15 cellular contexts compared by ENCODE assay signal in the genomic region with DNA sequence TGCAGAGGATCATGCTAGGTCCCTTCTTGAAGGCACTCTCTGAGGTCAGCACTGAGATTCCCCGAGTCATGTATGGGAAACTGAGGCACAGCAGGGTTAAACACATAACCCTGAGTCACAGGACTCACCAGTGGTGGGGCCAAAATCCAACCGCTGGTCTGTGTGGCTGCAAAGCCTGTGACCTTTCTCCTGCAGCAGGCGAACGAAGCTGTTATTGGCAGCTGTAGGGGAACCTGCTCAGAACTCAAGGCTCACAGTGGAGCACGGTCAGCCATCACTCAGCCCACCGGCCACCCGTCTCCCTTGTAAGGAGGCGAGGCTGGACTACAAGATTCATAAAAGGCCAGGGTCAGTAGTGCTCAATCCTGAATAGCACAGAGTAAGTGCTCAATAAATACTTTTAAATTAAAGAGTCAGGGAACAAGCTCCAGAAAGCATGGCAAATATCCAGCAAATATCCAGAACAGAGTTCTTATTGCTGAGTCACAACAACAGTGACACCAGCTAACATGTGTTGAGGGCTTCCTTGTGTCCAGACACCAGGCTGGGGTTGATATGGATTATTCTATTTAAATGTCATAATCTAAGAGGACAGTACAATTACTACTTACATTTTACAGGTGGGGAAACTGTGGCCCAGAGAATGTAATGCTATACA.
"Had no signal": no experiment of that assay in that cellular context is flagged by ENCODE, and none has a peak within 500 bp of the region (broad histone marks: within the 10 kb centered on the region; RNA-seq: fewer than 3 reads in every experiment).

No MANE protein-coding gene starts in this region.

- H3K27ac ChIP-seq: cardiac muscle cell, gastrocnemius medialis, heart left ventricle, left ventricle myocardium inferior, prostate gland, right atrium auricular region, skin epidermis had no signal

- H3K36me3 ChIP-seq: cardiac muscle cell, gastrocnemius medialis, heart left ventricle, left ventricle myocardium inferior, prostate gland, right atrium auricular region had no signal

- H3K9me3 ChIP-seq: gastrocnemius medialis, heart left ventricle, left ventricle myocardium inferior, prostate gland, right atrium auricular region had no signal

- ATAC-seq: activated CD4-positive, alpha-beta T cell treated with anti-CD3 and anti-CD28 coated beads for 36 hours; gastrocnemius medialis; heart left ventricle; stimulated activated naive CD8-positive, alpha-beta T cell treated with anti-CD3 and anti-CD28 coated beads, Interleukin-15, amount 100 ng/mL, for 72 hours; T-cell; WTC11 had no signal

- DNase-seq: activated CD4-positive, alpha-beta T cell treated with anti-CD3 and anti-CD28 coated beads for 36 hours; activated CD4-positive, alpha-beta T cell treated with anti-CD3 and anti-CD28 coated beads, Interleukin-2, amount 50 U/mL, for 48 hours; activated gamma-delta T cell treated with Interleukin-2 at 50 U/mL for 16 hours; gastrocnemius medialis; heart left ventricle; left ventricle myocardium inferior; mammary epithelial cell; midbrain; stimulated activated naive CD8-positive, alpha-beta T cell treated with anti-CD3 and anti-CD28 coated beads, Interleukin-15, amount 100 ng/mL, for 72 hours; T-cell had no signal

- H3K27me3 ChIP-seq: cardiac muscle cell, gastrocnemius medialis, heart left ventricle, right atrium auricular region had no signal

- H3K4me3 ChIP-seq: cardiac muscle cell, gastrocnemius medialis, heart left ventricle, left ventricle myocardium inferior, prostate gland, right atrium auricular region, skin epidermis had no signal

- H3K4me1 ChIP-seq: left ventricle myocardium inferior, prostate gland, right atrium auricular region had no signal
